ENCODE assay signal across 15 cellular contexts in genomic region chr2:224574423-224575084, GRCh38. TPM values are rescaled to one million over a fixed set of nuclear protein-coding genes. Genes with fewer than 3 reads are reported as not detected.
DNase-seq lines count a peak whose midpoint lies in the region; ATAC-seq and TF ChIP-seq lines count a peak whose summit lies in the region.
"Had no signal": no experiment of that assay in that cellular context is flagged by ENCODE, and none has a peak within 500 bp of the region (broad histone marks: within the 10 kb centered on the region; RNA-seq: fewer than 3 reads in every experiment).

No MANE protein-coding gene starts in this region.

- no peaks in the 10 kb centered on the region for H3K9me3 ChIP-seq in Loucy (ENCODE audit: insufficient read depth, low read depth, low read length)
- H3K9me3 ChIP-seq in neutrophil, result no peaks in the 10 kb centered on the region
- H3K9me3 ChIP-seq in body of pancreas, result no peaks in the 10 kb centered on the region
- H3K9me3 ChIP-seq: heart right ventricle, lower lobe of right lung, uterus had no signal

- peaks cover 8% of the 10 kb centered on the region for H3K36me3 Mint-ChIP-seq in activated CD4-positive, alpha-beta T cell treated with anti-CD3 and anti-CD28 coated beads, Interleukin-2, amount 10 ng/mL, durations not matched to agents 24 days and 14 days (ENCODE audit: low read depth)
- H3K36me3 Mint-ChIP-seq in dendritic cell treated with granulocyte-macrophage colony-stimulating factor and Interleukin-4, amounts not matched to agents 40 ng/mL and 50 ng/mL, for 4 days (ENCODE audit: low read depth), result peaks cover 7% of the 10 kb centered on the region

- H3K27me3 ChIP-seq in Loucy (ENCODE audit: insufficient read depth, low read length, poor library complexity, severe bottlenecking), result no peaks in the 10 kb centered on the region
- H3K27me3 ChIP-seq in neutrophil, result no peaks in the 10 kb centered on the region
- H3K27me3 ChIP-seq in body of pancreas, result no peaks in the 10 kb centered on the region
- H3K27me3 ChIP-seq: heart right ventricle, uterus had no signal

- 33 to 38% methylated on average over 3 of the region's 3 CpGs for WGBS in body of pancreas, 2 donors

- TF ChIP-seq POLR2A in body of pancreas (IDR thresholded peaks at IDR 0.05), result no peak

- H3K27ac ChIP-seq in neutrophil, result peak overlapping the region; percentile 61
- H3K27ac ChIP-seq in body of pancreas, result no peak overlapping the region
- no peak overlapping the region for H3K27ac ChIP-seq in RWPE1
- H3K27ac ChIP-seq: heart right ventricle, lower lobe of right lung, parathyroid adenoma had no signal

- H3K27ac Mint-ChIP-seq in activated CD4-positive, alpha-beta T cell treated with anti-CD3 and anti-CD28 coated beads, Interleukin-2, amount 10 ng/mL, durations not matched to agents 24 days and 14 days, result no peak overlapping the region
- H3K27ac Mint-ChIP-seq in dendritic cell treated with granulocyte-macrophage colony-stimulating factor and Interleukin-4, amounts not matched to agents 40 ng/mL and 50 ng/mL, for 4 days, result peak overlapping the region; percentile 74

- no peaks in the 10 kb centered on the region for H3K9me2 ChIP-seq in Loucy (replicated peaks; ENCODE audit: low read depth, low read length)

- TF ChIP-seq CTCF in Loucy (conservative IDR thresholded peaks at IDR 0.05; ENCODE audit: low read length), result no peak
- TF ChIP-seq CTCF in neutrophil (IDR thresholded peaks at IDR 0.05), result no peak
- TF ChIP-seq CTCF in body of pancreas (IDR thresholded peaks at IDR 0.05), result no peak
- TF ChIP-seq CTCF in RWPE1 (conservative IDR thresholded peaks at IDR 0.05; ENCODE audit: low read depth), result no peak

- no peaks in the 10 kb centered on the region for H3K27me3 Mint-ChIP-seq in activated CD4-positive, alpha-beta T cell treated with anti-CD3 and anti-CD28 coated beads, Interleukin-2, amount 10 ng/mL, durations not matched to agents 24 days and 14 days
- no peaks in the 10 kb centered on the region for H3K27me3 Mint-ChIP-seq in dendritic cell treated with granulocyte-macrophage colony-stimulating factor and Interleukin-4, amounts not matched to agents 40 ng/mL and 50 ng/mL, for 4 days

- H3K9me3 Mint-ChIP-seq in activated CD4-positive, alpha-beta T cell treated with anti-CD3 and anti-CD28 coated beads, Interleukin-2, amount 10 ng/mL, durations not matched to agents 24 days and 14 days, result no peaks in the 10 kb centered on the region
- no peaks in the 10 kb centered on the region for H3K9me3 Mint-ChIP-seq in dendritic cell treated with granulocyte-macrophage colony-stimulating factor and Interleukin-4, amounts not matched to agents 40 ng/mL and 50 ng/mL, for 4 days

- H3K36me3 ChIP-seq in Loucy (ENCODE audit: insufficient read depth, low read length) (no peaks in the 10 kb centered on the region), neutrophil (no peaks in the 10 kb centered on the region), body of pancreas (replicated peaks in 1 of 2; ENCODE audit: insufficient read depth in 1 of 2, low read depth in 2 of 2) (no peaks in the 10 kb centered on the region)
- H3K36me3 ChIP-seq: heart right ventricle, lower lobe of right lung, uterus had no signal

- peaks cover 100% of the 10 kb centered on the region for H4K20me1 ChIP-seq in Loucy (ENCODE audit: insufficient read depth, low read length, poor library complexity, severe bottlenecking)

- POLR2A ChIA-PET in RWPE1 (lab: Yijun Ruan, JAX; ENCODE audit: low non-redundant PET), result no interaction called here

- intact Hi-C loops in activated CD4-positive, alpha-beta T cell treated with anti-CD3 and anti-CD28 coated beads, Interleukin-2, amount 10 ng/mL, durations not matched to agents 24 days and 14 days (cut with micrococcal nuclease), result loop anchor here (1.0 to 2.0 kb wide), 2 partner anchors 11 to 14 kb away; partner anchors contain the start of gene CUL3
- intact Hi-C loops in dendritic cell treated with granulocyte-macrophage colony-stimulating factor and Interleukin-4, amounts not matched to agents 40 ng/mL and 50 ng/mL, for 4 days (cut with micrococcal nuclease), result loop anchor here (5.0 kb wide), 1 partner anchor 52 kb away; no protein-coding TSS in a partner anchor
- intact Hi-C loops in body of pancreas (cut with DNase I), result no loop called here

- H3K4me3 ChIP-seq in Loucy (ENCODE audit: low read length, poor library complexity, severe bottlenecking) (peak overlapping the region; percentile 32), neutrophil (ENCODE audit: low read depth in 1 of 2, low read length in 1 of 2) (no peak overlapping the region), body of pancreas (no peak overlapping the region)
- H3K4me3 ChIP-seq: heart right ventricle, lower lobe of right lung had no signal

- H3K4me3 Mint-ChIP-seq in activated CD4-positive, alpha-beta T cell treated with anti-CD3 and anti-CD28 coated beads, Interleukin-2, amount 10 ng/mL, durations not matched to agents 24 days and 14 days, result peak overlapping the region; percentile 48
- H3K4me3 Mint-ChIP-seq in dendritic cell treated with granulocyte-macrophage colony-stimulating factor and Interleukin-4, amounts not matched to agents 40 ng/mL and 50 ng/mL, for 4 days, result peak overlapping the region; percentile 2

- peaks cover 7% of the 10 kb centered on the region for H3F3A ChIP-seq in Loucy (ENCODE audit: low read depth)

- no peak overlapping the region for H2AFZ ChIP-seq in Loucy (ENCODE audit: low read length)
- H2AFZ ChIP-seq: parathyroid adenoma had no signal

- no peak for ATAC-seq in GM21576 (IDR thresholded peaks at IDR 0.05; ENCODE audit: unreplicated experiment)
- ATAC-seq in body of pancreas, result no peak

- H3K79me2 ChIP-seq in Loucy (ENCODE audit: insufficient read depth, low read length), result peaks cover 100% of the 10 kb centered on the region

- CTCF ChIA-PET in RWPE1 (lab: Yijun Ruan, JAX), result interaction anchor here (0.5 kb wide), 1 partner anchor 90 kb away, joined by 3 read pairs; no protein-coding TSS in a partner anchor

- H3K4me2 ChIP-seq in Loucy (ENCODE audit: low read depth, low read length, poor library complexity, severe bottlenecking), result peak overlapping the region; percentile 97

- peaks cover 55% of the 10 kb centered on the region for H3K4me1 Mint-ChIP-seq in activated CD4-positive, alpha-beta T cell treated with anti-CD3 and anti-CD28 coated beads, Interleukin-2, amount 10 ng/mL, durations not matched to agents 24 days and 14 days
- peaks cover 66% of the 10 kb centered on the region for H3K4me1 Mint-ChIP-seq in dendritic cell treated with granulocyte-macrophage colony-stimulating factor and Interleukin-4, amounts not matched to agents 40 ng/mL and 50 ng/mL, for 4 days (ENCODE audit: low read depth)

- DNase-seq in activated CD4-positive, alpha-beta T cell treated with anti-CD3 and anti-CD28 coated beads, Interleukin-2, amount 10 ng/mL, durations not matched to agents 24 days and 14 days, result no peak
- DNase-seq in activated CD4-positive, alpha-beta T cell treated with anti-CD3 and anti-CD28 coated beads for 48 hours, result no peak
- DNase-seq in body of pancreas, result no peak
- DNase-seq in RWPE1 (ENCODE audit: low spot score), result no peak
- DNase-seq: DMS153, heart right ventricle, lower lobe of right lung, NCI-H1105 treated with DMSO at 0.1 percent for 48 hours, NCI-H510A, uterus had no signal

- H3K4me1 ChIP-seq in Loucy (ENCODE audit: insufficient read depth, low read length, poor library complexity, severe bottlenecking), result peaks cover 88% of the 10 kb centered on the region
- H3K4me1 ChIP-seq in neutrophil (ENCODE audit: control insufficient read depth in 1 of 2, insufficient read depth in 1 of 2, low read depth in 1 of 2, low read length in 1 of 2), result peaks cover 48 to 64% of the 10 kb centered on the region in 2 experiments
- peaks cover 71% of the 10 kb centered on the region for H3K4me1 ChIP-seq in body of pancreas

- no peak overlapping the region for H3K9ac ChIP-seq in Loucy (ENCODE audit: low read depth, low read length, poor library complexity, severe bottlenecking)
- H3K9ac ChIP-seq: parathyroid adenoma had no signal

RNA-seq across cellular contexts. Expression of gene CUL3, which starts 10.6 kb away (rescaled TPM):
- 92.6 and 97.3 TPM in 2 replicates for total RNA-seq in activated CD4-positive, alpha-beta T cell treated with anti-CD3 and anti-CD28 coated beads, Interleukin-2, amount 10 ng/mL, durations not matched to agents 24 days and 14 days
- total RNA-seq in body of pancreas, result 10 to 100 TPM; 26.5 to 33.3 TPM
